ENCODE assay signal across 22 cellular contexts in the genomic region with DNA sequence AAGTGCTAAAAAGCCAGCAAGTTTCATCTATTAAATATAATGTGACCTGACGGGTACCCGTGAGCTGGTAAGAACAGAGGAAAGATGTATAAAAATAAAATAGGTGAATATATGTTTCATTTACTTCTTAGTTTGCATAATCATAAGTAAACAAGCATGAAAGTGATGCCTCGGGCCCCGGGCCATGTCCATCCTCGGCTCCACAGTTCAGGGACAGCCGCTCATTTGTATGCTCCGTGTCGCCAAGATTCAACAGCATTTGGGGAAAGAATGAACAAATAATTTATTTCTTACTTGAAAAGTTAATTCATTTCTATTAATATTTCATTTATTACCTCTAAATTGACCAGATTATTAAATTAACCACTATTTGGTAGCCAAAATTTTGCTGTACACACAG.
"Had no signal": no experiment of that assay in that cellular context is flagged by ENCODE, and none has a peak within 500 bp of the region (broad histone marks: within the 10 kb centered on the region; RNA-seq: fewer than 3 reads in every experiment).

No MANE protein-coding gene starts in this region.

- H3K4me1 ChIP-seq: gastrocnemius medialis, heart right ventricle, lower lobe of right lung, right lobe of liver, tibial artery had no signal

- H3K4me3 ChIP-seq: gastrocnemius medialis, heart right ventricle, lower lobe of right lung, ovary, right lobe of liver, testis, tibial artery had no signal

- DNase-seq: cerebellar nuclear complex; cortex of kidney; effector CD4-positive, alpha-beta T cell; foreskin fibroblast; gastrocnemius medialis; heart right ventricle; left ventricle myocardium superior; lower lobe of right lung; naive thymus-derived CD8-positive, alpha-beta T cell; occipital lobe; ovary; retina; right lobe of liver; small intestine; stimulated activated CD4-positive, alpha-beta T cell treated with anti-CD3 and anti-CD28 coated beads, Interleukin-12 subunit alpha, Interleukin-12 subunit beta, amount 100 ng/mL, for 4 hours; stimulated activated CD4-positive, alpha-beta T cell treated with anti-CD3 and anti-CD28 coated beads, Interleukin-1b, Interleukin-23, amount 100 ng/mL, for 48 hours; stimulated activated CD4-positive, alpha-beta T cell treated with anti-CD3 and anti-CD28 coated beads, Interleukin-4, amount 100 ng/mL, for 1 hour; stimulated activated CD8-positive, alpha-beta memory T cell treated with anti-CD3 and anti-CD28 coated beads, Interleukin-4, amount 100 ng/mL, for 48 hours; stimulated activated naive CD4-positive, alpha-beta T cell; stimulated activated naive CD8-positive, alpha-beta T cell treated with anti-CD3 and anti-CD28 coated beads, Interleukin-15, amount 100 ng/mL, for 72 hours; testis; tibial artery had no signal

- H3K27me3 ChIP-seq: gastrocnemius medialis, ovary, right lobe of liver, testis, tibial artery had no signal

- ATAC-seq: gastrocnemius medialis; heart right ventricle; left ventricle myocardium superior; lower lobe of right lung; naive thymus-derived CD8-positive, alpha-beta T cell; right lobe of liver; stimulated activated naive CD8-positive, alpha-beta T cell treated with anti-CD3 and anti-CD28 coated beads, Interleukin-15, amount 100 ng/mL, for 72 hours had no signal

- H3K9me3 ChIP-seq: gastrocnemius medialis, heart right ventricle, lower lobe of right lung, ovary, right lobe of liver, testis, tibial artery had no signal

- H3K36me3 ChIP-seq: gastrocnemius medialis, heart right ventricle, lower lobe of right lung, ovary, right lobe of liver, tibial artery had no signal

- H3K27ac ChIP-seq: gastrocnemius medialis, heart right ventricle, lower lobe of right lung, ovary, right lobe of liver, testis, tibial artery had no signal
